19 cellular contexts compared by ENCODE assay signal in the genomic region with DNA sequence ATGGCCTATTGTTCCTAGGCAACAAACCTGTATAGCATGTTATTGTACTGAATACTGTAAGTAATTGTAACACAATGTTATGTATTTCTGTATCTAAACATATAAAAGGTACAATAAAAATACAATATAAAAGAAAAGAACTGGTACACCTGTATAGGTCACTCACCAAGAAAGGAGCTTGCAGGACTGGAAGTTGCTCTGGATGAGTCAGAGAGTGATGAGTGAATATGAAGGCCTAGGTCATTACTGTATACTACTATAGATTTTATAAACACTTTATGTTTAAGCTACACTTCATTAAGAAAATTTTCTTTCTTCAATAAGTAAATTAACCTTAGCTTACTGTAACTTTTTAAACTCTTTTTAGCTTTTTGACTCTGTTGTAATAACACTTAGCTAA.
DNase-seq lines count a peak whose midpoint lies in the region; ATAC-seq, FAIRE-seq and TF ChIP-seq lines count a peak whose summit lies in the region.
"Had no signal": no experiment of that assay in that cellular context is flagged by ENCODE, and none has a peak within 500 bp of the region (broad histone marks: within the 10 kb centered on the region; RNA-seq: fewer than 3 reads in every experiment).

No MANE protein-coding gene starts in this region.

- TF ChIP-seq CTCF in PC-3 (conservative IDR thresholded peaks at IDR 0.05; ENCODE audit: low read depth, low read length) (no peak), bronchial epithelial cell (IDR thresholded peaks at IDR 0.05; ENCODE audit: insufficient read depth, low read length, severe bottlenecking) (no peak), foreskin keratinocyte (conservative IDR thresholded peaks at IDR 0.05) (no peak)

- POLR2A ChIA-PET in PC-3 (lab: Charles Lee; ENCODE audit: unreplicated experiment), result interaction anchor here (0.5 to 0.6 kb wide), 2 partner anchors 18 to 342 kb away, joined by 5 to 10 read pairs; no protein-coding TSS in a partner anchor

- no peaks in the 10 kb centered on the region for H3K9me2 ChIP-seq in PC-3 (replicated peaks; ENCODE audit: low read length)

- peaks cover 9% of the 10 kb centered on the region; the same call in 1 of the 2 replicates for H3K4me1 ChIP-seq in PC-3 (ENCODE audit: insufficient read depth, low read length)
- peaks cover 2% of the 10 kb centered on the region for H3K4me1 ChIP-seq in foreskin keratinocyte
- H3K4me1 ChIP-seq: BLaER1, Caco-2, HAP-1 had no signal

- no peak for FAIRE-seq in bronchial epithelial cell (lab: Jason Lieb, UNC)
- FAIRE-seq: G401.6, GM12892, H54 had no signal

- no peak overlapping the region for H2AFZ ChIP-seq in PC-3 (ENCODE audit: low read length)

- ATAC-seq in PC-3 (peak; percentile 61; the same call in 1 of the 2 replicates), foreskin keratinocyte (peak; percentile 50)
- ATAC-seq: CD8-positive, alpha-beta T cell had no signal

- intact Hi-C loops in PC-3 (cut with micrococcal nuclease), result no loop called here

- H3K4me2 ChIP-seq in PC-3 (ENCODE audit: low read length), result no peak overlapping the region
- H3K4me2 ChIP-seq: BLaER1 had no signal

- H3K27me3 ChIP-seq in PC-3 (ENCODE audit: low read length) (no peaks in the 10 kb centered on the region), bronchial epithelial cell (ENCODE audit: control insufficient read depth, insufficient read depth, low read length) (no peaks in the 10 kb centered on the region), foreskin keratinocyte (no peaks in the 10 kb centered on the region)
- H3K27me3 ChIP-seq: BLaER1 had no signal

- CTCF ChIA-PET in PC-3 (lab: Charles Lee), result no interaction called here

- H3K9me3 ChIP-seq in PC-3 (ENCODE audit: low read length), result no peaks in the 10 kb centered on the region
- H3K9me3 ChIP-seq: Caco-2, HAP-1 had no signal

- no peaks in the 10 kb centered on the region for H4K20me1 ChIP-seq in PC-3 (ENCODE audit: low read length)
- H4K20me1 ChIP-seq: BLaER1 had no signal

- no peaks in the 10 kb centered on the region for H3K79me2 ChIP-seq in PC-3 (ENCODE audit: low read length)

- H3K36me3 ChIP-seq in PC-3 (ENCODE audit: low read depth, low read length), result no peaks in the 10 kb centered on the region
- H3K36me3 ChIP-seq in bronchial epithelial cell (ENCODE audit: control insufficient read depth, insufficient read depth, low read length), result no peaks in the 10 kb centered on the region
- H3K36me3 ChIP-seq: BLaER1, HAP-1 had no signal

- no TSS peak for BruUV-seq in PC-3 (replicated peaks; lab: Mats Ljungman, UMichigan)

- no peak overlapping the region for H3K9ac ChIP-seq in PC-3 (ENCODE audit: low read length)
- H3K9ac ChIP-seq: BLaER1 had no signal

- H3K4me3 ChIP-seq in PC-3 (ENCODE audit: low read length) (no peak overlapping the region), bronchial epithelial cell (ENCODE audit: low read depth, low read length) (no peak overlapping the region)
- H3K4me3 ChIP-seq: BLaER1, HAP-1 had no signal

- H3K27ac ChIP-seq in PC-3 (ENCODE audit: low read length) (no peak overlapping the region), foreskin keratinocyte (no peak overlapping the region)
- H3K27ac ChIP-seq: BLaER1, C4-2B had no signal

- no peaks in the 10 kb centered on the region for H3F3A ChIP-seq in PC-3 (ENCODE audit: low read length, unreplicated experiment)

- DNase-seq in PC-3, result peak; percentile 49
- DNase-seq in bronchial epithelial cell (ENCODE audit: low read depth), result peak; percentile 73
- DNase-seq in foreskin keratinocyte, result peak in 1 of 2 donors; percentile 32
- no peak for DNase-seq in AML-193 (lab: John Stamatoyannopoulos, UW)
- DNase-seq in NCI-H526 treated with DMSO at 0.1 percent for 48 hours (lab: John Stamatoyannopoulos, UW), result no peak
- DNase-seq in activated effector memory CD4-positive, alpha-beta T cell treated with Interleukin-2 at 50 U/mL for 16 hours, result no peak
- DNase-seq: Caco-2; CD4-positive, CD25-positive, alpha-beta regulatory T cell; CD8-positive, alpha-beta T cell; DMS153; DND-41; GOT3; HFFc6 had no signal

Comparison
In these comparisons a context has a peak if more than half of its experiments do, and no peak if none do; other contexts are left out.
1. DNase-seq: peak in PC-3 (single experiment) and bronchial epithelial cell (single experiment); none in AML-193 (0 of 2), NCI-H526 treated with DMSO at 0.1 percent for 48 hours (single experiment) and activated effector memory CD4-positive, alpha-beta T cell treated with Interleukin-2 at 50 U/mL for 16 hours (single experiment).